In the genomic region with DNA sequence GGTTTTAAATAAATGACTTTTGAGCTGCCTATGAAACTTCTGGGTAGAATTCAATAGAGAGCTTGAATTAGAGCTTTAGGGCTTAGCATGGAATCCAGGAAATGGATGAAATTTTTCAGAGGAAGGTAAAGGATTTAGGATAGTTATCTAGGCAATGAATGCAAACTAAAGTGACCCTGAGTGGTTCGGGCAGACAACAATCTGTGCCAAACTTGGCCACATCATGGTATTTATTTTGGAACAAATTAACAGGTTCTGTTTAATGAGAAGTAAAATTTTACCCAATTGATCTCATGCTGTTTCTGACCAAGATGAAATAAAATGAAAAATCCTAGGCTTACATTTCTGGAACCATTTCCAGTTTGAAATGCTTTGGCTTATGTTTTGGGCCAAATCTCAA, we compare ENCODE assay signal across 34 cellular contexts.
"Had no signal": no experiment of that assay in that cellular context is flagged by ENCODE, and none has a peak within 500 bp of the region (broad histone marks: within the 10 kb centered on the region; RNA-seq: fewer than 3 reads in every experiment).

No MANE protein-coding gene starts in this region.

- DNase-seq: Karpas-422, Kasumi-1, KG1, MM.1S, MV-4-11, NCI-H1048, NCI-H1092, NCI-H1092 treated with DMSO at 0.1 percent for 48 hours, NCI-H1105, NCI-H1105 treated with DMSO at 0.1 percent for 48 hours, NCI-H1417, NCI-H1417 treated with DMSO at 0.1 percent for 48 hours, NCI-H1436, NCI-H1436 treated with DMSO at 0.1 percent for 48 hours, NCI-H146, NCI-H1694, NCI-H1694 treated with DMSO at 0.1 percent for 48 hours, NCI-H187, NCI-H187 treated with DMSO at 0.1 percent for 48 hours, NCI-H1930, NCI-H2029, NCI-H2029 treated with DMSO at 0.1 percent for 48 hours, NCI-H2081, NCI-H2081 treated with DMSO at 0.1 percent for 48 hours, NCI-H2107, NCI-H2171, NCI-H2171 treated with DMSO at 0.1 percent for 48 hours, NCI-H2227 treated with DMSO at 0.1 percent for 48 hours, NCI-H226, NCI-H345, NCI-H446, NCI-H446 treated with DMSO at 0.1 percent for 48 hours, NCI-H510A had no signal

- H3K27ac ChIP-seq: KMS-11 had no signal
